1 cellular context compared by ENCODE assay signal in the genomic region with DNA sequence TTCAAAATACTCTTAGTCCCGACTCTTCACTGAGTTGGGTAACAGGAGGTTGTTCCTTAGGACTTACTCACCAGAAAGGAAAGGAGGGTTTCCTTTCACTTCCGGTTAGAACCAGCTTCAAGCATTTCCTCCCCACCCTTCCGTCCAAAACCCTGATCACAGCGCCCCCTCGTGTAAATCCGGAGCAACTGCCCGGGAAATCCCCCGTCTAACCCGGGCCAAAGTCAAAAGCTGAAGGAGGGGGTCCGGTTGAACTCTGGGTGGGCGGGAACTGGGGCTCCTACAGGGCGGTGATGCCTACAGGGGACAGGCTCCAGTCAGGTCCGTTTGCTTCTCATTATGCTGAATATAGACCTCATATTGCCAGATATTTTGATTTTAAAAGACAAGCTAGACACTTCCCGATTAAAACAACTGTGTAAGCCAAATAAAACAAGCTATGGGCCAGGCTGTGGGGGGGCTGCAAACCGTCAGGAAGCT.
TF ChIP-seq lines count a peak whose summit lies in the region.

No MANE protein-coding gene starts in this region.

TF ChIP-seq in HepG2, 621 proteins besides CTCF, POLR2A, EP300 and RAD21 (continues in another document):
- TF ChIP-seq ISL2 (CRISPR knock-in tag; IDR thresholded peaks at IDR 0.05) (0 out of 2 replicates have a peak, but pooled peaks have one; percentile 35), CHD4 (IDR thresholded peaks at IDR 0.05; ENCODE audit: borderline replicate concordance, low read length) (no peak), MEIS2 (CRISPR knock-in tag; IDR thresholded peaks at IDR 0.05) (0 out of 2 replicates have a peak, but pooled peaks have one; percentile 55), GABPA (IDR thresholded peaks at IDR 0.05; ENCODE audit: low read depth, low read length) (peak; percentile 41; the same call in 1 of the 2 replicates), GABPA (CRISPR knock-in tag; IDR thresholded peaks at IDR 0.05; ENCODE audit: low read depth) (peak; percentile 88), CC2D1A (CRISPR knock-in tag; IDR thresholded peaks at IDR 0.05) (no peak), ZNF468 (CRISPR knock-in tag; IDR thresholded peaks at IDR 0.05) (no peak), STAG1 (CRISPR knock-in tag; IDR thresholded peaks at IDR 0.05) (peak; percentile 80), NFE2L2 (IDR thresholded peaks at IDR 0.05; ENCODE audit: low read length) (no peak), SETDB1 (CRISPR knock-in tag; IDR thresholded peaks at IDR 0.05; ENCODE audit: borderline replicate concordance) (no peak), ZNF383 (CRISPR knock-in tag; IDR thresholded peaks at IDR 0.05; ENCODE audit: borderline replicate concordance) (no peak), AGO2 (optimal IDR thresholded peaks at IDR 0.05; ENCODE audit: low read depth, low read length) (no peak), LCORL (IDR thresholded peaks at IDR 0.05) (no peak), LCORL (CRISPR knock-in tag; IDR thresholded peaks at IDR 0.05) (peak; percentile 78), MAZ (IDR thresholded peaks at IDR 0.05; ENCODE audit: borderline replicate concordance, low read depth, low read length) (peak; percentile 48; the same call in 1 of the 2 replicates), MAZ (CRISPR knock-in tag; IDR thresholded peaks at IDR 0.05; ENCODE audit: low read depth) (no peak), ZNF225 (CRISPR knock-in tag; IDR thresholded peaks at IDR 0.05) (no peak), SOX13 (IDR thresholded peaks at IDR 0.05) (no peak), SOX13 (CRISPR knock-in tag; conservative IDR thresholded peaks at IDR 0.05 in 1 of 2, IDR thresholded peaks at IDR 0.05 in 1 of 2) (no peak), SMAD1 (CRISPR knock-in tag; IDR thresholded peaks at IDR 0.05; ENCODE audit: borderline replicate concordance, low read depth) (no peak), ZNF816 (CRISPR knock-in tag; IDR thresholded peaks at IDR 0.05; ENCODE audit: borderline replicate concordance) (0 out of 2 replicates have a peak, but pooled peaks have one; percentile 7), RFXANK (CRISPR knock-in tag; IDR thresholded peaks at IDR 0.05) (no peak), ETV5 (CRISPR knock-in tag; IDR thresholded peaks at IDR 0.05; ENCODE audit: borderline replicate concordance) (peak; percentile 85), ARNTL (CRISPR knock-in tag; IDR thresholded peaks at IDR 0.05) (no peak), JDP2 (CRISPR knock-in tag; IDR thresholded peaks at IDR 0.05; ENCODE audit: borderline replicate concordance) (no peak), ZNF761 (CRISPR knock-in tag; conservative IDR thresholded peaks at IDR 0.05) (no peak), PHF20 (CRISPR knock-in tag; IDR thresholded peaks at IDR 0.05) (no peak), U2AF2 (IDR thresholded peaks at IDR 0.05; ENCODE audit: low read depth, low read length) (no peak), ELF1 (CRISPR knock-in tag; IDR thresholded peaks at IDR 0.05) (peak; percentile 86), ZNF180 (CRISPR knock-in tag; IDR thresholded peaks at IDR 0.05; ENCODE audit: borderline replicate concordance, low read depth) (no peak), ZFP36 (IDR thresholded peaks at IDR 0.05; ENCODE audit: borderline replicate concordance, low read depth, low read length, partially characterized antibody) (no peak), ZMAT3 (CRISPR knock-in tag; conservative IDR thresholded peaks at IDR 0.05) (no peak), SIX4 (CRISPR knock-in tag; IDR thresholded peaks at IDR 0.05) (no peak), CREB1 (IDR thresholded peaks at IDR 0.05) (no peak), CREB1 (CRISPR knock-in tag; IDR thresholded peaks at IDR 0.05) (no peak), ZFYVE20 (CRISPR knock-in tag; IDR thresholded peaks at IDR 0.05; ENCODE audit: borderline replicate concordance, low read depth) (no peak), KLF13 (CRISPR knock-in tag; IDR thresholded peaks at IDR 0.05) (no peak), ZNF431 (CRISPR knock-in tag; IDR thresholded peaks at IDR 0.05; ENCODE audit: borderline replicate concordance, low read depth) (no peak), PCBP2 (optimal IDR thresholded peaks at IDR 0.05; ENCODE audit: low read depth, low read length, poor library complexity, severe bottlenecking) (no peak), ZNF430 (CRISPR knock-in tag; IDR thresholded peaks at IDR 0.05) (peak; percentile 48; the same call in 1 of the 2 replicates), ZNF543 (CRISPR knock-in tag; IDR thresholded peaks at IDR 0.05) (no peak), MYC (CRISPR knock-in tag; IDR thresholded peaks at IDR 0.05; ENCODE audit: borderline replicate concordance) (no peak), ZNF44 (CRISPR knock-in tag; IDR thresholded peaks at IDR 0.05) (no peak), CCDC6 (CRISPR knock-in tag; IDR thresholded peaks at IDR 0.05) (no peak), SRSF9 (IDR thresholded peaks at IDR 0.05; ENCODE audit: borderline replicate concordance, insufficient read depth, low read depth, low read length, poor library complexity, severe bottlenecking) (no peak), GABPB1 (CRISPR knock-in tag; IDR thresholded peaks at IDR 0.05) (peak; percentile 77), ZSCAN9 (CRISPR knock-in tag; IDR thresholded peaks at IDR 0.05; ENCODE audit: borderline replicate concordance) (peak; percentile 62; the same call in 1 of the 2 replicates), ZNF777 (CRISPR knock-in tag; IDR thresholded peaks at IDR 0.05) (peak; percentile 48; the same call in 1 of the 2 replicates), RORA (CRISPR knock-in tag; IDR thresholded peaks at IDR 0.05) (no peak), MED13 (CRISPR knock-in tag; IDR thresholded peaks at IDR 0.05) (no peak), MATR3 (CRISPR knock-in tag; IDR thresholded peaks at IDR 0.05) (no peak), HDAC1 (CRISPR knock-in tag; IDR thresholded peaks at IDR 0.05) (0 out of 2 replicates have a peak, but pooled peaks have one; percentile 33), ELF3 (CRISPR knock-in tag; IDR thresholded peaks at IDR 0.05) (peak; percentile 41; the same call in 1 of the 2 replicates), HIVEP1 (CRISPR knock-in tag; IDR thresholded peaks at IDR 0.05) (0 out of 2 replicates have a peak, but pooled peaks have one; percentile 40), POGZ (CRISPR knock-in tag; IDR thresholded peaks at IDR 0.05) (peak; percentile 63; the same call in 1 of the 2 replicates), XRCC5 (optimal IDR thresholded peaks at IDR 0.05; ENCODE audit: low read length) (peak; percentile 38), SRF (IDR thresholded peaks at IDR 0.05; ENCODE audit: low read depth, low read length) (0 out of 2 replicates have a peak, but pooled peaks have one; percentile 27), NR2F1 (CRISPR knock-in tag; IDR thresholded peaks at IDR 0.05) (no peak), TEAD2 (CRISPR knock-in tag; IDR thresholded peaks at IDR 0.05) (no peak), KDM5B (CRISPR knock-in tag; IDR thresholded peaks at IDR 0.05; ENCODE audit: borderline replicate concordance) (peak; percentile 56; the same call in 1 of the 2 replicates)
- TF ChIP-seq, protein P1, sequence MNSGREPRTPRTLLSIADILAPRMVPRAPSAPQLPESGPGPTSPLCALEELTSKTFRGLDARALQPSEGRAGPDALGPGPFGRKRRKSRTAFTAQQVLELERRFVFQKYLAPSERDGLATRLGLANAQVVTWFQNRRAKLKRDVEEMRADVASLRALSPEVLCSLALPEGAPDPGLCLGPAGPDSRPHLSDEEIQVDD (CRISPR knock-in tag; IDR thresholded peaks at IDR 0.05; ENCODE audit: borderline replicate concordance): no peak
- TF ChIP-seq, protein P2, sequence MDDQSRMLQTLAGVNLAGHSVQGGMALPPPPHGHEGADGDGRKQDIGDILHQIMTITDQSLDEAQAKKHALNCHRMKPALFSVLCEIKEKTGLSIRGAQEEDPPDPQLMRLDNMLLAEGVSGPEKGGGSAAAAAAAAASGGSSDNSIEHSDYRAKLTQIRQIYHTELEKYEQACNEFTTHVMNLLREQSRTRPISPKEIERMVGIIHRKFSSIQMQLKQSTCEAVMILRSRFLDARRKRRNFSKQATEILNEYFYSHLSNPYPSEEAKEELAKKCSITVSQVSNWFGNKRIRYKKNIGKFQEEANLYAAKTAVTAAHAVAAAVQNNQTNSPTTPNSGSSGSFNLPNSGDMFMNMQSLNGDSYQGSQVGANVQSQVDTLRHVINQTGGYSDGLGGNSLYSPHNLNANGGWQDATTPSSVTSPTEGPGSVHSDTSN (CRISPR knock-in tag; IDR thresholded peaks at IDR 0.05; ENCODE audit: borderline replicate concordance): no peak
- TF ChIP-seq, protein P3, sequence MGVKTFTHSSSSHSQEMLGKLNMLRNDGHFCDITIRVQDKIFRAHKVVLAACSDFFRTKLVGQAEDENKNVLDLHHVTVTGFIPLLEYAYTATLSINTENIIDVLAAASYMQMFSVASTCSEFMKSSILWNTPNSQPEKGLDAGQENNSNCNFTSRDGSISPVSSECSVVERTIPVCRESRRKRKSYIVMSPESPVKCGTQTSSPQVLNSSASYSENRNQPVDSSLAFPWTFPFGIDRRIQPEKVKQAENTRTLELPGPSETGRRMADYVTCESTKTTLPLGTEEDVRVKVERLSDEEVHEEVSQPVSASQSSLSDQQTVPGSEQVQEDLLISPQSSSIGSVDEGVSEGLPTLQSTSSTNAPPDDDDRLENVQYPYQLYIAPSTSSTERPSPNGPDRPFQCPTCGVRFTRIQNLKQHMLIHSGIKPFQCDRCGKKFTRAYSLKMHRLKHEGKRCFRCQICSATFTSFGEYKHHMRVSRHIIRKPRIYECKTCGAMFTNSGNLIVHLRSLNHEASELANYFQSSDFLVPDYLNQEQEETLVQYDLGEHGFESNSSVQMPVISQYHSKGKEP (CRISPR knock-in tag; IDR thresholded peaks at IDR 0.05): no peak
- TF ChIP-seq, protein P4, sequence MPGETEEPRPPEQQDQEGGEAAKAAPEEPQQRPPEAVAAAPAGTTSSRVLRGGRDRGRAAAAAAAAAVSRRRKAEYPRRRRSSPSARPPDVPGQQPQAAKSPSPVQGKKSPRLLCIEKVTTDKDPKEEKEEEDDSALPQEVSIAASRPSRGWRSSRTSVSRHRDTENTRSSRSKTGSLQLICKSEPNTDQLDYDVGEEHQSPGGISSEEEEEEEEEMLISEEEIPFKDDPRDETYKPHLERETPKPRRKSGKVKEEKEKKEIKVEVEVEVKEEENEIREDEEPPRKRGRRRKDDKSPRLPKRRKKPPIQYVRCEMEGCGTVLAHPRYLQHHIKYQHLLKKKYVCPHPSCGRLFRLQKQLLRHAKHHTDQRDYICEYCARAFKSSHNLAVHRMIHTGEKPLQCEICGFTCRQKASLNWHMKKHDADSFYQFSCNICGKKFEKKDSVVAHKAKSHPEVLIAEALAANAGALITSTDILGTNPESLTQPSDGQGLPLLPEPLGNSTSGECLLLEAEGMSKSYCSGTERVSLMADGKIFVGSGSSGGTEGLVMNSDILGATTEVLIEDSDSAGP (CRISPR knock-in tag; IDR thresholded peaks at IDR 0.05; ENCODE audit: borderline replicate concordance): 0 out of 2 replicates have a peak, but pooled peaks have one; percentile 23
- TF ChIP-seq, protein P5, sequence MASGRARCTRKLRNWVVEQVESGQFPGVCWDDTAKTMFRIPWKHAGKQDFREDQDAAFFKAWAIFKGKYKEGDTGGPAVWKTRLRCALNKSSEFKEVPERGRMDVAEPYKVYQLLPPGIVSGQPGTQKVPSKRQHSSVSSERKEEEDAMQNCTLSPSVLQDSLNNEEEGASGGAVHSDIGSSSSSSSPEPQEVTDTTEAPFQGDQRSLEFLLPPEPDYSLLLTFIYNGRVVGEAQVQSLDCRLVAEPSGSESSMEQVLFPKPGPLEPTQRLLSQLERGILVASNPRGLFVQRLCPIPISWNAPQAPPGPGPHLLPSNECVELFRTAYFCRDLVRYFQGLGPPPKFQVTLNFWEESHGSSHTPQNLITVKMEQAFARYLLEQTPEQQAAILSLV (CRISPR knock-in tag; IDR thresholded peaks at IDR 0.05; ENCODE audit: borderline replicate concordance): no peak
- TF ChIP-seq, protein P6, sequence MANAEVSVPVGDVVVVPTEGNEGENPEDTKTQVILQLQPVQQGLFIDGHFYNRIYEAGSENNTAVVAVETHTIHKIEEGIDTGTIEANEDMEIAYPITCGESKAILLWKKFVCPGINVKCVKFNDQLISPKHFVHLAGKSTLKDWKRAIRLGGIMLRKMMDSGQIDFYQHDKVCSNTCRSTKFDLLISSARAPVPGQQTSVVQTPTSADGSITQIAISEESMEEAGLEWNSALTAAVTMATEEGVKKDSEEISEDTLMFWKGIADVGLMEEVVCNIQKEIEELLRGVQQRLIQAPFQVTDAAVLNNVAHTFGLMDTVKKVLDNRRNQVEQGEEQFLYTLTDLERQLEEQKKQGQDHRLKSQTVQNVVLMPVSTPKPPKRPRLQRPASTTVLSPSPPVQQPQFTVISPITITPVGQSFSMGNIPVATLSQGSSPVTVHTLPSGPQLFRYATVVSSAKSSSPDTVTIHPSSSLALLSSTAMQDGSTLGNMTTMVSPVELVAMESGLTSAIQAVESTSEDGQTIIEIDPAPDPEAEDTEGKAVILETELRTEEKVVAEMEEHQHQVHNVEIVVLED (CRISPR knock-in tag; IDR thresholded peaks at IDR 0.05; ENCODE audit: borderline replicate concordance): no peak
- TF ChIP-seq, protein P7, sequence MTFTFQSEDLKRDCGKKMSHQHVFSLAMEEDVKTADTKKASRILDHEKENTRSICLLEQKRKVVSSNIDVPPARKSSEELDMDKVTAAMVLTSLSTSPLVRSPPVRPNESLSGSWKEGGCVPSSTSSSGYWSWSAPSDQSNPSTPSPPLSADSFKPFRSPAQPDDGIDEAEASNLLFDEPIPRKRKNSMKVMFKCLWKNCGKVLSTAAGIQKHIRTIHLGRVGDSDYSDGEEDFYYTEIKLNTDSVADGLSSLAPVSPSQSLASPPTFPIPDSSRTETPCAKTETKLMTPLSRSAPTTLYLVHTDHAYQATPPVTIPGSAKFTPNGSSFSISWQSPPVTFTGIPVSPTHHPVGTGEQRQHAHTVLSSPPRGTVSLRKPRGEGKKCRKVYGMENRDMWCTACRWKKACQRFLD (CRISPR knock-in tag; IDR thresholded peaks at IDR 0.05; ENCODE audit: borderline replicate concordance): no peak
- TF ChIP-seq, protein P8, sequence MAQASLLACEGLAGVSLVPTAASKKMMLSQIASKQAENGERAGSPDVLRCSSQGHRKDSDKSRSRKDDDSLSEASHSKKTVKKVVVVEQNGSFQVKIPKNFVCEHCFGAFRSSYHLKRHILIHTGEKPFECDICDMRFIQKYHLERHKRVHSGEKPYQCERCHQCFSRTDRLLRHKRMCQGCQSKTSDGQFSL (CRISPR knock-in tag; IDR thresholded peaks at IDR 0.05): no peak
- TF ChIP-seq, protein P9, sequence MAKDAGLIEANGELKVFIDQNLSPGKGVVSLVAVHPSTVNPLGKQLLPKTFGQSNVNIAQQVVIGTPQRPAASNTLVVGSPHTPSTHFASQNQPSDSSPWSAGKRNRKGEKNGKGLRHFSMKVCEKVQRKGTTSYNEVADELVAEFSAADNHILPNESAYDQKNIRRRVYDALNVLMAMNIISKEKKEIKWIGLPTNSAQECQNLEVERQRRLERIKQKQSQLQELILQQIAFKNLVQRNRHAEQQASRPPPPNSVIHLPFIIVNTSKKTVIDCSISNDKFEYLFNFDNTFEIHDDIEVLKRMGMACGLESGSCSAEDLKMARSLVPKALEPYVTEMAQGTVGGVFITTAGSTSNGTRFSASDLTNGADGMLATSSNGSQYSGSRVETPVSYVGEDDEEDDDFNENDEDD (CRISPR knock-in tag; IDR thresholded peaks at IDR 0.05; ENCODE audit: borderline replicate concordance): no peak
